8 cellular contexts compared by ENCODE assay signal in genomic region chr9:2228132-2228531, GRCh38.
A peak's percentile ranks its signal among the peaks of the same experiment; 100 is the strongest.
DNase-seq lines count a peak whose midpoint lies in the region; TF ChIP-seq lines count a peak whose summit lies in the region.

No MANE protein-coding gene starts in this region.

- H3K27ac ChIP-seq in neural cell (ENCODE audit: low read length), result no peak overlapping the region

- no peak overlapping the region for H3K9ac ChIP-seq in neural cell (ENCODE audit: low read length)

- POLR2A ChIA-PET in activated CD4-positive, alpha-beta memory T cell treated with anti-CD3 and anti-CD28 coated beads for 36 hours (lab: Charles Lee), result no interaction called here
- POLR2A ChIA-PET in activated CD4-positive, alpha-beta memory T cell treated with anti-CD3 and anti-CD28 coated beads, Interleukin-2, amount 10 ng/mL, durations not matched to agents 7 days and 5 days (lab: Charles Lee), result no interaction called here

- H3K36me3 ChIP-seq in neural cell (ENCODE audit: insufficient read depth, low read length), result no peaks in the 10 kb centered on the region

- H3K9me3 Mint-ChIP-seq in activated CD4-positive, alpha-beta memory T cell treated with anti-CD3 and anti-CD28 coated beads for 36 hours, result peaks cover 6% of the 10 kb centered on the region
- H3K9me3 Mint-ChIP-seq in activated CD4-positive, alpha-beta memory T cell treated with anti-CD3 and anti-CD28 coated beads, Interleukin-2, amount 10 ng/mL, durations not matched to agents 7 days and 5 days, result no peaks in the 10 kb centered on the region

- peak; percentile 38 for DNase-seq in activated CD4-positive, alpha-beta memory T cell treated with anti-CD3 and anti-CD28 coated beads for 36 hours
- DNase-seq in activated CD4-positive, alpha-beta memory T cell treated with anti-CD3 and anti-CD28 coated beads, Interleukin-2, amount 10 ng/mL, durations not matched to agents 7 days and 5 days, result no peak
- peak; percentile 50 to 57 for DNase-seq in NCI-H187 (lab: John Stamatoyannopoulos, UW)
- peak; percentile 26 to 30 for DNase-seq in cardiac fibroblast (ENCODE audit: low read depth in 2 of 2)
- no peak for DNase-seq in DMS79 (lab: John Stamatoyannopoulos, UW)
- DNase-seq in NK-92 treated with Interleukin-12 subunit alpha and Interleukin-12 subunit beta, amount 100 ng/mL, for 24 hours (lab: John Stamatoyannopoulos, UW), result no peak
- DNase-seq in activated CD4-positive, CD25-positive, alpha-beta regulatory T cell treated with anti-CD3 and anti-CD28 coated beads, Interleukin-2, amount 50 U/mL, for 72 hours, result no peak

- no peak for TF ChIP-seq EP300 in neural cell (conservative IDR thresholded peaks at IDR 0.05; ENCODE audit: poor library complexity, severe bottlenecking)

- H3K4me3 ChIP-seq in cardiac fibroblast (replicated peaks in 1 of 2; ENCODE audit: low read depth in 2 of 2, low read length in 2 of 2) (no peak overlapping the region), neural cell (ENCODE audit: low read length) (no peak overlapping the region)

- intact Hi-C loops in activated CD4-positive, alpha-beta memory T cell treated with anti-CD3 and anti-CD28 coated beads for 36 hours (cut with micrococcal nuclease), result no loop called here

- H3K9me2 ChIP-seq in neural cell (ENCODE audit: insufficient read depth, low read length), result no peaks in the 10 kb centered on the region

- no peaks in the 10 kb centered on the region for H3F3A ChIP-seq in neural cell (ENCODE audit: insufficient read depth, low read length, poor library complexity, severe bottlenecking)

- peak; percentile 33 for TF ChIP-seq CTCF in cardiac fibroblast (IDR thresholded peaks at IDR 0.05; ENCODE audit: low read depth, low read length)
- TF ChIP-seq CTCF in neural cell (IDR thresholded peaks at IDR 0.05; ENCODE audit: poor library complexity, severe bottlenecking), result no peak

- H3K36me3 Mint-ChIP-seq in activated CD4-positive, alpha-beta memory T cell treated with anti-CD3 and anti-CD28 coated beads for 36 hours, result peaks cover 3% of the 10 kb centered on the region
- H3K36me3 Mint-ChIP-seq in activated CD4-positive, alpha-beta memory T cell treated with anti-CD3 and anti-CD28 coated beads, Interleukin-2, amount 10 ng/mL, durations not matched to agents 7 days and 5 days (ENCODE audit: low read depth), result no peaks in the 10 kb centered on the region

- H3K27me3 Mint-ChIP-seq in activated CD4-positive, alpha-beta memory T cell treated with anti-CD3 and anti-CD28 coated beads for 36 hours, result no peaks in the 10 kb centered on the region
- H3K27me3 Mint-ChIP-seq in activated CD4-positive, alpha-beta memory T cell treated with anti-CD3 and anti-CD28 coated beads, Interleukin-2, amount 10 ng/mL, durations not matched to agents 7 days and 5 days, result no peaks in the 10 kb centered on the region

- H3K27me3 ChIP-seq in neural cell (ENCODE audit: insufficient read depth, low read depth, low read length), result no peaks in the 10 kb centered on the region

- no peaks in the 10 kb centered on the region for H4K20me1 ChIP-seq in neural cell (ENCODE audit: insufficient read depth)

- no peaks in the 10 kb centered on the region for H3K9me3 ChIP-seq in neural cell (ENCODE audit: low read length)

- H3K4me1 Mint-ChIP-seq in activated CD4-positive, alpha-beta memory T cell treated with anti-CD3 and anti-CD28 coated beads for 36 hours (ENCODE audit: low read depth), result no peaks in the 10 kb centered on the region
- H3K4me1 Mint-ChIP-seq in activated CD4-positive, alpha-beta memory T cell treated with anti-CD3 and anti-CD28 coated beads, Interleukin-2, amount 10 ng/mL, durations not matched to agents 7 days and 5 days, result no peaks in the 10 kb centered on the region

- no peak overlapping the region for H3K4me3 Mint-ChIP-seq in activated CD4-positive, alpha-beta memory T cell treated with anti-CD3 and anti-CD28 coated beads for 36 hours
- H3K4me3 Mint-ChIP-seq in activated CD4-positive, alpha-beta memory T cell treated with anti-CD3 and anti-CD28 coated beads, Interleukin-2, amount 10 ng/mL, durations not matched to agents 7 days and 5 days, result no peak overlapping the region

- no peak overlapping the region for H3K4me2 ChIP-seq in neural cell (ENCODE audit: low read length)

- CTCF ChIA-PET in activated CD4-positive, alpha-beta memory T cell treated with anti-CD3 and anti-CD28 coated beads for 36 hours (lab: Charles Lee), result no interaction called here
- CTCF ChIA-PET in activated CD4-positive, alpha-beta memory T cell treated with anti-CD3 and anti-CD28 coated beads, Interleukin-2, amount 10 ng/mL, durations not matched to agents 7 days and 5 days (lab: Charles Lee), result no interaction called here

- H3K27ac Mint-ChIP-seq in activated CD4-positive, alpha-beta memory T cell treated with anti-CD3 and anti-CD28 coated beads for 36 hours, result no peak overlapping the region
- no peak overlapping the region for H3K27ac Mint-ChIP-seq in activated CD4-positive, alpha-beta memory T cell treated with anti-CD3 and anti-CD28 coated beads, Interleukin-2, amount 10 ng/mL, durations not matched to agents 7 days and 5 days

- no peak overlapping the region for H2AFZ ChIP-seq in neural cell (ENCODE audit: low read depth, low read length)

- peak; percentile 50 for TF ChIP-seq RAD21 in neural cell (conservative IDR thresholded peaks at IDR 0.05)

- no peaks in the 10 kb centered on the region for H3K79me2 ChIP-seq in neural cell (replicated peaks; ENCODE audit: insufficient read depth, low read length)

TF ChIP-seq in neural cell, 6 proteins besides CTCF, POLR2A, EP300 and RAD21:
- TF ChIP-seq SMC3 (conservative IDR thresholded peaks at IDR 0.05; ENCODE audit: poor library complexity) (peak; percentile 15), MXI1 (conservative IDR thresholded peaks at IDR 0.05; ENCODE audit: poor library complexity, severe bottlenecking) (no peak)

Comparison
In these comparisons a context has a peak if more than half of its experiments do, and no peak if none do; other contexts are left out.
1. DNase-seq: peak in activated CD4-positive, alpha-beta memory T cell treated with anti-CD3 and anti-CD28 coated beads for 36 hours (single experiment), NCI-H187 (2 of 2) and cardiac fibroblast (2 of 2); none in activated CD4-positive, alpha-beta memory T cell treated with anti-CD3 and anti-CD28 coated beads, Interleukin-2, amount 10 ng/mL, durations not matched to agents 7 days and 5 days (single experiment), DMS79 (single experiment), NK-92 treated with Interleukin-12 subunit alpha and Interleukin-12 subunit beta, amount 100 ng/mL, for 24 hours (single experiment) and activated CD4-positive, CD25-positive, alpha-beta regulatory T cell treated with anti-CD3 and anti-CD28 coated beads, Interleukin-2, amount 50 U/mL, for 72 hours (single experiment).